ENCODE assay signal across 8 cellular contexts in the genomic region with DNA sequence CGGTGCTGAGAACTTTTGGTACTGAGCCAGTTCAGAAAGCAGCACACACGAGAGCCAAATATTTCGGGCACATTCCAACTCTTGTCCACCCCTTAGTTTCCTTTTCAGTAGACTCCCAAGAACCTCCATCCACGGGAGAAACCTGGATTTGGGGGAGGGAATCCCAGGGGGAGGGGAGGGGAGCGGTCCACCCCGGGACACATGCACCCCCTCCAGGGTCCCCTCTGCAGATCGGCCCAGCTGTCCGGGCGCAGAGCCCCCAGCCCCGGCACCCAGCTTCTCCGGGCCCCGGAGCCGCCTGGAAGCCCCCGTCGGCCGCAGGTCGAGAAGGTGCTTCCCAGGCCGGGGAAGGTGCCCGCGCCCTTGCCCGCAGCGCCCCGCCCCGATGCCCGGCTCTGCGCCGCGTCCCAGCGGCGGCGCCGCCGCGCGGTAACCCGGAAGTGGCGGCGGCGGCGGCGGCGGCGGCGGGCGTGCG. TPM values are rescaled to one million over a fixed set of nuclear protein-coding genes. Genes with fewer than 3 reads are reported as not detected.
DNase-seq lines count a peak whose midpoint lies in the region; ATAC-seq and TF ChIP-seq lines count a peak whose summit lies in the region.

No MANE protein-coding gene starts in this region.

- no peak for TF ChIP-seq CTCF in chondrocyte (IDR thresholded peaks at IDR 0.05)

- H3K9ac ChIP-seq in subcutaneous abdominal adipose tissue (ENCODE audit: low read length in 5 of 5): peak overlapping the region; percentile 39 to 82 (median 63)

- H3K4me3 ChIP-seq in subcutaneous abdominal adipose tissue (ENCODE audit: low read depth in 1 of 5, low read length in 5 of 5): peak overlapping the region; percentile 71 to 85 (median 75)

- DNase-seq in NCI-H2171 treated with DMSO at 0.1 percent for 48 hours (lab: John Stamatoyannopoulos, UW): peak; percentile 55
- no peak for DNase-seq in NCI-H2171 (lab: John Stamatoyannopoulos, UW)
- peak; percentile 15 for DNase-seq in T-helper 2 cell treated with Interferon-gamma antibody and Interleukin-4, amounts not matched to agents 5 μg/mL and 100 μg/mL, for 36 hours (ENCODE audit: low spot score)
- DNase-seq in chondrocyte (ENCODE audit: low spot score): no peak
- DNase-seq in medulla oblongata (ENCODE audit: extremely low spot score): peak; percentile 42
- DNase-seq in KG1 (lab: John Stamatoyannopoulos, UW): no peak

- H3K27me3 Mint-ChIP-seq in T-helper 2 cell treated with Interferon-gamma antibody and Interleukin-4, amounts not matched to agents 5 μg/mL and 100 μg/mL, for 36 hours (ENCODE audit: low read depth): peaks cover 54% of the 10 kb centered on the region
- H3K27me3 Mint-ChIP-seq in chondrocyte (ENCODE audit: low read depth): no peaks in the 10 kb centered on the region

- peaks cover 15% of the 10 kb centered on the region for H3K4me1 Mint-ChIP-seq in T-helper 2 cell treated with Interferon-gamma antibody and Interleukin-4, amounts not matched to agents 5 μg/mL and 100 μg/mL, for 36 hours (ENCODE audit: low read depth)
- H3K4me1 Mint-ChIP-seq in chondrocyte (ENCODE audit: low read depth): peaks cover 40% of the 10 kb centered on the region

- H3K27me3 ChIP-seq in subcutaneous abdominal adipose tissue (ENCODE audit: control insufficient read depth in 5 of 5, insufficient read depth in 4 of 5, low read length in 5 of 5): no peaks in the 10 kb centered on the region

- no peaks in the 10 kb centered on the region for H3K36me3 Mint-ChIP-seq in T-helper 2 cell treated with Interferon-gamma antibody and Interleukin-4, amounts not matched to agents 5 μg/mL and 100 μg/mL, for 36 hours (ENCODE audit: low read depth)
- H3K36me3 Mint-ChIP-seq in chondrocyte (ENCODE audit: low read depth): no peaks in the 10 kb centered on the region

- peak; percentile 28 for ATAC-seq in HG03103 (IDR thresholded peaks at IDR 0.05; ENCODE audit: low read depth, unreplicated experiment)

- H3K4me3 Mint-ChIP-seq in T-helper 2 cell treated with Interferon-gamma antibody and Interleukin-4, amounts not matched to agents 5 μg/mL and 100 μg/mL, for 36 hours: peak overlapping the region; percentile 81
- H3K4me3 Mint-ChIP-seq in chondrocyte (ENCODE audit: unreplicated experiment): peak overlapping the region; percentile 76

- peak overlapping the region; percentile 45 for H3K27ac ChIP-seq in subcutaneous abdominal adipose tissue (ENCODE audit: low read depth, low read length)

- peak overlapping the region; percentile 23 for H3K27ac Mint-ChIP-seq in T-helper 2 cell treated with Interferon-gamma antibody and Interleukin-4, amounts not matched to agents 5 μg/mL and 100 μg/mL, for 36 hours
- H3K27ac Mint-ChIP-seq in chondrocyte (ENCODE audit: unreplicated experiment): peak overlapping the region; percentile 71

- H3K9me3 ChIP-seq in subcutaneous abdominal adipose tissue (ENCODE audit: control insufficient read depth in 5 of 5, low read length in 5 of 5): no peaks in the 10 kb centered on the region

- H3K36me3 ChIP-seq in subcutaneous abdominal adipose tissue (ENCODE audit: control insufficient read depth in 5 of 5, insufficient read depth in 5 of 5, low read length in 5 of 5): no peaks in the 10 kb centered on the region

- no peaks in the 10 kb centered on the region for H3K9me3 Mint-ChIP-seq in T-helper 2 cell treated with Interferon-gamma antibody and Interleukin-4, amounts not matched to agents 5 μg/mL and 100 μg/mL, for 36 hours
- H3K9me3 Mint-ChIP-seq in chondrocyte (ENCODE audit: low read depth): no peaks in the 10 kb centered on the region

- H3K4me1 ChIP-seq in subcutaneous abdominal adipose tissue (ENCODE audit: control insufficient read depth in 5 of 5, insufficient read depth in 5 of 5, low read length in 5 of 5): peaks cover 3 to 48% (median 38%) of the 10 kb centered on the region in 5 donors

RNA-seq across cellular contexts. Expression of gene ABHD17C, which starts 0.4 kb away (rescaled TPM):
- 6.6 to 8.9 TPM (median 8.0 TPM) in 3 replicates for total RNA-seq in chondrocyte

Comparison
In these comparisons a context has a peak if more than half of its experiments do, and no peak if none do; other contexts are left out.
1. DNase-seq: peak in NCI-H2171 treated with DMSO at 0.1 percent for 48 hours (single experiment), T-helper 2 cell treated with Interferon-gamma antibody and Interleukin-4, amounts not matched to agents 5 μg/mL and 100 μg/mL, for 36 hours (single experiment) and medulla oblongata (single experiment); none in NCI-H2171 (single experiment), chondrocyte (single experiment) and KG1 (single experiment).